ENCODE assay signal across 1 cellular context in the genomic region with DNA sequence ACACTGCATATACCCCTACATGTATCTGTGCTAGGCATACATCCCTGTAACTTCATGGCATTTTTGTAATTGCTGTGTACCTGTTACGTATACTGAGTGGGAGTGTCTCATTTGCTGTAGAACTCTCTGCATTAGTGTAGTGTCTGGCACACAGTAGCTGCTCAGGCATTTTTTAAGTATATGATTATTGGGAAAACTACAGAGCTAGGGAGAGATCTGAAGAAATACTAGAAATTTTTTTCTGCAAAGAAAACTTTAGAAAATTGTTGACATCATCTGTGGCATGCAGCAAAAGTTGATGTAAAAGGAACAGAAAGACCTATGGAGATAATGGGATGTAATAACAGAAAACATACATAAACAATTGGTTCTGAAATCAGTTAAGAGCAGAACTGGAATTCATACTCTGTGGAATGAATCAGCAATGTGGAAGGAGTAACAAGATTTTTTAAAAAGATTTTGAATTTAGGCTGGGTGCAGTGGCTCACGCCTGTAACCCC.
TF ChIP-seq lines count a peak whose summit lies in the region.

No MANE protein-coding gene starts in this region.

TF ChIP-seq in IMR-90, 13 proteins besides CTCF, POLR2A, EP300 and RAD21:
- TF ChIP-seq MAZ (IDR thresholded peaks at IDR 0.05; ENCODE audit: borderline replicate concordance, low read depth, low read length) (no peak), ELK1 (IDR thresholded peaks at IDR 0.05; ENCODE audit: borderline replicate concordance, low read depth, low read length) (no peak), RFX5 (IDR thresholded peaks at IDR 0.05; ENCODE audit: low read depth, low read length) (no peak), FOS (IDR thresholded peaks at IDR 0.05; ENCODE audit: low read depth, low read length) (no peak), MAFK (IDR thresholded peaks at IDR 0.05; ENCODE audit: low read depth, low read length) (no peak), RCOR1 (IDR thresholded peaks at IDR 0.05; ENCODE audit: insufficient replicate concordance, low read length) (no peak)
